Comparison of ENCODE assay signal across 13 cellular contexts in the genomic region with DNA sequence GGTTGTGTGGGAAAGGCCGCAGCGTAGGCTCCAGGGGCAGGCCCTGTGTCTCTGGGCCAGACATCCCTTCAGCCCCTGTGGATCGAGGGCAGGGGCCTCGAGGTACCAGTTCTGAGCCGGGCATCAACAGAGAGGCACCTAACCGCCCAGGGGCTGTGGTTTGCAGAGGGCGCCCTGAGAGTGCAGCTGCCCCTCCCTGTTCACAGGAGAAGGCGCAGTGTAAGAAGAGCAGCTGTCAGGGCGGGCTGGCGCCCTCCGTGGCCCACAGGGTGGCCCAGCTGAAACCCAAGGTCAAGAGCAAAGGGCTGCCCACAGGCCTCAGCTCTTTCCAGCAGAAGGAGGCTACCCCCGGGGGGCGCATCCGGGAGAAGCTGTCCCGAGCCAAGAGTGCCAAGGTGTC.
"Had no signal": no experiment of that assay in that cellular context is flagged by ENCODE, and none has a peak within 500 bp of the region (broad histone marks: within the 10 kb centered on the region; RNA-seq: fewer than 3 reads in every experiment).

No MANE protein-coding gene starts in this region.

- DNase-seq: activated B cell treated with CpG ODN at 0.5 μM for 24 hours; activated CD4-positive, alpha-beta T cell treated with anti-CD3 and anti-CD28 coated beads, Interleukin-2, amount 50 U/mL, for 1 hour; activated effector memory CD4-positive, alpha-beta T cell treated with Interleukin-2 at 50 U/mL for 16 hours; activated T-cell treated with anti-CD3 and anti-CD28 coated beads, Interleukin-2, amount 50 U/mL, for 24 hours; left cardiac atrium; naive thymus-derived CD8-positive, alpha-beta T cell; ovary; T1000; tibial artery had no signal

- H3K36me3 ChIP-seq: ovary, vagina had no signal

- H3K27me3 ChIP-seq: esophagus muscularis mucosa, ovary, tibial artery, vagina had no signal

- ATAC-seq: activated naive CD4-positive, alpha-beta T cell treated with anti-CD3 and anti-CD28 coated beads, Interleukin-2, amount 50 U/mL, for 72 hours; left cardiac atrium; naive thymus-derived CD8-positive, alpha-beta T cell had no signal

- H3K4me1 ChIP-seq: tibial artery, vagina had no signal

- H3K9me3 ChIP-seq: esophagus muscularis mucosa, ovary, tibial artery, vagina had no signal

- H3K27ac ChIP-seq: esophagus muscularis mucosa, ovary, tibial artery, vagina had no signal

- H3K4me3 ChIP-seq: esophagus muscularis mucosa, lung, ovary, tibial artery, vagina had no signal
